Comparison of ENCODE assay signal across 17 cellular contexts in genomic region chr17:3792481-3792880, GRCh38. TPM values are rescaled to one million over a fixed set of nuclear protein-coding genes. Genes with fewer than 3 reads are reported as not detected.
DNase-seq lines count a peak whose midpoint lies in the region; ATAC-seq and TF ChIP-seq lines count a peak whose summit lies in the region.
"Had no signal": no experiment of that assay in that cellular context is flagged by ENCODE, and none has a peak within 500 bp of the region (broad histone marks: within the 10 kb centered on the region; RNA-seq: fewer than 3 reads in every experiment).

No MANE protein-coding gene starts in this region.

- H3K4me1 ChIP-seq in IMR-90 (ENCODE audit: control insufficient read depth, insufficient read depth, low read length) (peaks cover 9% of the 10 kb centered on the region), smooth muscle cell (ENCODE audit: low read depth) (peaks cover 12% of the 10 kb centered on the region)
- H3K4me1 ChIP-seq: upper lobe of right lung had no signal

- no peak overlapping the region for H2BK5ac ChIP-seq in IMR-90 (ENCODE audit: low read depth, low read length, poor library complexity, severe bottlenecking)

- H3F3A ChIP-seq in smooth muscle cell (ENCODE audit: low read depth) = peaks cover 21% of the 10 kb centered on the region

- H3K56ac ChIP-seq in IMR-90 (ENCODE audit: extremely low read depth, insufficient read depth, low read length) = no peak overlapping the region

- no peaks in the 10 kb centered on the region for H4K20me1 ChIP-seq in IMR-90 (ENCODE audit: insufficient read depth, low read length)
- no peaks in the 10 kb centered on the region for H4K20me1 ChIP-seq in smooth muscle cell (ENCODE audit: low read depth)

- 0 out of 2 replicates have a peak, but pooled peaks have one; percentile 27 for TF ChIP-seq POLR2A in IMR-90 (IDR thresholded peaks at IDR 0.05; ENCODE audit: low read depth, low read length)

- peak overlapping the region; percentile 56; the same call in 1 of the 2 replicates for H2BK120ac ChIP-seq in IMR-90 (ENCODE audit: low read depth, low read length)

- intact Hi-C loops in IMR-90 (cut with micrococcal nuclease) = no loop called here

- no peak overlapping the region for H2AFZ ChIP-seq in IMR-90 (replicated peaks; ENCODE audit: low read length, poor library complexity)
- H2AFZ ChIP-seq in smooth muscle cell (ENCODE audit: low read depth) = no peak overlapping the region

- H3K79me2 ChIP-seq in smooth muscle cell (ENCODE audit: low read depth) = no peaks in the 10 kb centered on the region

- no peaks in the 10 kb centered on the region for H3K9me3 ChIP-seq in IMR-90 (ENCODE audit: control insufficient read depth, insufficient read depth, low read length)
- H3K9me3 ChIP-seq in smooth muscle cell (replicated peaks; ENCODE audit: low read depth) = no peaks in the 10 kb centered on the region
- H3K9me3 ChIP-seq: upper lobe of right lung had no signal

- no peak overlapping the region for H3K23ac ChIP-seq in IMR-90 (ENCODE audit: low read depth, low read length)

- H3K4me1 Mint-ChIP-seq in immature natural killer cell = peaks cover 62 to 65% of the 10 kb centered on the region in 2 donors

- H3K27me3 Mint-ChIP-seq in immature natural killer cell (ENCODE audit: low read depth in 3 of 3) = peaks cover 35 to 41% (median 35%) of the 10 kb centered on the region in 3 donors
- H3K27me3 Mint-ChIP-seq: activated naive CD4-positive, alpha-beta T cell treated with anti-CD3 and anti-CD28 coated beads, Interleukin-2, amount 50 U/mL, for 24 hours; naive B cell; progenitor cell of endocrine pancreas had no signal

- peak overlapping the region; percentile 21; the same call in 1 of the 2 replicates for H4K91ac ChIP-seq in IMR-90 (ENCODE audit: insufficient read depth, low read depth, low read length)

- no peak overlapping the region for H3K4ac ChIP-seq in IMR-90 (ENCODE audit: low read depth, low read length)

- peaks cover 8% of the 10 kb centered on the region for H3K9me1 ChIP-seq in IMR-90 (ENCODE audit: insufficient read depth, low read length)

- ATAC-seq in IMR-90 (ENCODE audit: low read depth) (no peak), GM21381 (IDR thresholded peaks at IDR 0.05; ENCODE audit: unreplicated experiment) (no peak), HG02763 (IDR thresholded peaks at IDR 0.05; ENCODE audit: unreplicated experiment) (no peak)
- ATAC-seq: Right ventricle myocardium inferior; stimulated activated naive CD8-positive, alpha-beta T cell treated with anti-CD3 and anti-CD28 coated beads, Interleukin-15, Interleukin-2, amounts not matched to agents 100 U/mL and 50 U/mL, for 24 hours; upper lobe of right lung had no signal

- WGBS in IMR-90 (ENCODE audit: extremely low coverage in 2 of 2, insufficient read length in 1 of 2), 2 experiments = no CpG with 5 or more reads among the region's 6 CpGs
- 89% methylated on average over 6 of the region's 6 CpGs for WGBS in smooth muscle cell (ENCODE audit: low lambda C conversion rate)

- no peaks in the 10 kb centered on the region for H3K27me3 ChIP-seq in IMR-90 (ENCODE audit: control insufficient read depth, insufficient read depth, low read length)
- no peaks in the 10 kb centered on the region for H3K27me3 ChIP-seq in smooth muscle cell (ENCODE audit: low read depth)
- H3K27me3 ChIP-seq: upper lobe of right lung had no signal

- H4K5ac ChIP-seq in IMR-90 (ENCODE audit: low read depth, low read length) = no peak overlapping the region

- no peak overlapping the region for H2AK9ac ChIP-seq in IMR-90 (replicated peaks; ENCODE audit: low read depth, low read length, poor library complexity)

- no peaks in the 10 kb centered on the region for H3K36me3 ChIP-seq in IMR-90 (ENCODE audit: control insufficient read depth, insufficient read depth, low read length)
- H3K36me3 ChIP-seq in smooth muscle cell (ENCODE audit: low read depth) = no peaks in the 10 kb centered on the region
- H3K36me3 ChIP-seq: upper lobe of right lung had no signal

- H3K27ac ChIP-seq in IMR-90 (ENCODE audit: insufficient read depth, low read length) (no peak overlapping the region), smooth muscle cell (ENCODE audit: low read depth) (peak overlapping the region; percentile 99)
- H3K27ac ChIP-seq: KMS-11, upper lobe of right lung had no signal

- POLR2A ChIA-PET in IMR-90 (lab: Charles Lee; ENCODE audit: unreplicated experiment) = no interaction called here

- TF ChIP-seq CTCF in IMR-90 (conservative IDR thresholded peaks at IDR 0.05; ENCODE audit: low read depth, low read length) (no peak), smooth muscle cell (IDR thresholded peaks at IDR 0.05; ENCODE audit: borderline replicate concordance, insufficient read depth, poor library complexity, severe bottlenecking) (no peak)

- H3K79me1 ChIP-seq in IMR-90 (ENCODE audit: low read depth in 1 of 2, low read length in 2 of 2) = no peaks in the 10 kb centered on the region

- DNase-seq in IMR-90 (no peak), amygdala (lab: John Stamatoyannopoulos, UW) (peak in 31 of 56 donors; percentile 3 to 81 (median 37)), immature natural killer cell (no peak), smooth muscle cell (lab: John Stamatoyannopoulos, UW; ENCODE audit: unreplicated experiment) (no peak), NCI-H1048 (lab: John Stamatoyannopoulos, UW) (no peak)
- DNase-seq: DMS79 treated with DMSO at 0.1 percent for 48 hours; GOT3; naive B cell; NCI-H526; stimulated activated naive CD8-positive, alpha-beta T cell treated with anti-CD3 and anti-CD28 coated beads, Interleukin-15, Interleukin-2, amounts not matched to agents 100 U/mL and 50 U/mL, for 24 hours; upper lobe of right lung had no signal

- peaks cover 0 to 2% (median 0%) of the 10 kb centered on the region in 6 donors for H3K9me3 Mint-ChIP-seq in immature natural killer cell
- H3K9me3 Mint-ChIP-seq: activated naive CD4-positive, alpha-beta T cell treated with anti-CD3 and anti-CD28 coated beads, Interleukin-2, amount 50 U/mL, for 24 hours had no signal

- no peak overlapping the region for H3K14ac ChIP-seq in IMR-90 (replicated peaks; ENCODE audit: low read depth, low read length)

- H3K4me3 ChIP-seq in IMR-90 (ENCODE audit: insufficient read depth, low read depth, low read length) = no peak overlapping the region
- no peak overlapping the region for H3K4me3 ChIP-seq in smooth muscle cell
- H3K4me3 ChIP-seq: upper lobe of right lung had no signal

- peak overlapping the region in 1 of 5 donors; percentile 1 for H3K4me3 Mint-ChIP-seq in immature natural killer cell
- H3K4me3 Mint-ChIP-seq: activated naive CD4-positive, alpha-beta T cell treated with anti-CD3 and anti-CD28 coated beads, Interleukin-2, amount 50 U/mL, for 24 hours; naive B cell had no signal

- dilution Hi-C loops in IMR-90 (cut with HindIII; ENCODE audit: low sequenced_read_pairs, unreplicated experiment) = no loop called here

- in situ Hi-C loops in IMR-90 (cut with MboI; ENCODE audit: low sequenced_read_pairs) = no loop called here

- H2AK5ac ChIP-seq in IMR-90 (ENCODE audit: low read depth, low read length) = peak overlapping the region; percentile 11; the same call in 1 of the 2 replicates

- no peak overlapping the region for H3K4me2 ChIP-seq in IMR-90 (ENCODE audit: low read depth, low read length)
- peak overlapping the region; percentile 24 for H3K4me2 ChIP-seq in smooth muscle cell
- H3K4me2 ChIP-seq: KMS-11 had no signal

- H4K8ac ChIP-seq in IMR-90 (ENCODE audit: low read depth in 2 of 2, low read length in 2 of 2) = no peak overlapping the region

- no peak overlapping the region for H3K18ac ChIP-seq in IMR-90 (ENCODE audit: low read depth, low read length)

- no TSS peak for BruUV-seq in IMR-90 (replicated peaks; lab: Mats Ljungman, UMichigan)

- CTCF ChIA-PET in IMR-90 (lab: Yijun Ruan, JAX) = interaction anchor here (0.6 kb wide), 1 partner anchor 10 kb away, joined by 3 read pairs; no protein-coding TSS in a partner anchor

- H3K9ac ChIP-seq in IMR-90 (ENCODE audit: low read depth, low read length) (no peak overlapping the region), smooth muscle cell (ENCODE audit: low read depth) (peak overlapping the region; percentile 62)
- H3K9ac ChIP-seq: KMS-11 had no signal

- TF ChIP-seq RAD21 in IMR-90 (IDR thresholded peaks at IDR 0.05; ENCODE audit: low read length) = no peak

- H3K36me3 Mint-ChIP-seq in immature natural killer cell = no peaks in the 10 kb centered on the region
- H3K36me3 Mint-ChIP-seq: activated naive CD4-positive, alpha-beta T cell treated with anti-CD3 and anti-CD28 coated beads, Interleukin-2, amount 50 U/mL, for 24 hours; naive B cell had no signal

- peak overlapping the region; percentile 66 for H2BK20ac ChIP-seq in IMR-90 (ENCODE audit: low read depth, low read length)

- peak overlapping the region in 5 of 6 donors; percentile 12 to 97 (median 42) for H3K27ac Mint-ChIP-seq in immature natural killer cell
- H3K27ac Mint-ChIP-seq: progenitor cell of endocrine pancreas had no signal

- no peak overlapping the region; the same call in 2 of the 3 replicates for H2BK15ac ChIP-seq in IMR-90 (ENCODE audit: low read depth, low read length)

TF ChIP-seq in IMR-90, 13 proteins besides CTCF, POLR2A, EP300 and RAD21 (continues in another document):
- TF ChIP-seq USF2 (IDR thresholded peaks at IDR 0.05; ENCODE audit: low read depth, low read length) = no peak

RNA-seq across cellular contexts. Expression of gene ITGAE, which starts 8.5 kb away (rescaled TPM):
- 47.8 and 54.1 TPM in 2 replicates for total RNA-seq in IMR-90 (2012; rRNA removed)
- 57.8 and 60.8 TPM in 2 replicates for polyA plus RNA-seq in IMR-90 (2012; rRNA removed)
- 57.4 and 63.7 TPM in 2 replicates for polyA plus RNA-seq in IMR-90 (2012; cell fraction: cytosol; rRNA removed)
- 15.2 and 56.8 TPM in 2 replicates for polyA plus RNA-seq in IMR-90 (2012; cell fraction: nucleus; rRNA removed; ENCODE audit: low replicate concordance)
- 10 to 100 TPM; 68.2 to 81.9 (median 81.8) TPM for polyA plus RNA-seq in immature natural killer cell
- 43.8 and 51.2 TPM in 2 replicates for total RNA-seq in smooth muscle cell
- 61.4 and 66.7 TPM in 2 replicates for polyA plus RNA-seq in smooth muscle cell

RNA-seq across cellular contexts. Expression of gene NCBP3, which starts 53.6 kb away (rescaled TPM):
- total RNA-seq in IMR-90 (2012; rRNA removed) (10.8 and 15.6 TPM in 2 replicates), smooth muscle cell (28.3 and 30.0 TPM in 2 replicates)
- polyA plus RNA-seq in IMR-90 (2012; rRNA removed) (13.5 and 21.0 TPM in 2 replicates), immature natural killer cell (10 to 100 TPM in 2 of 3 donors, 1 to 10 TPM in 1; 5.7 to 18.3 (median 11.5) TPM), smooth muscle cell (30.7 and 32.4 TPM in 2 replicates)
- polyA plus RNA-seq in IMR-90 (2012; cell fraction: cytosol; rRNA removed) = 2.5 and 4.0 TPM in 2 replicates
- 10.1 and 46.4 TPM in 2 replicates for polyA plus RNA-seq in IMR-90 (2012; cell fraction: nucleus; rRNA removed; ENCODE audit: low replicate concordance)

Comparison
In these comparisons a context has a peak if more than half of its experiments do, and no peak if none do; other contexts are left out.
1. DNase-seq: peak in amygdala (31 of 56); none in IMR-90 (single experiment), immature natural killer cell (0 of 3), smooth muscle cell (single experiment) and NCI-H1048 (single experiment).